In the genomic region with DNA sequence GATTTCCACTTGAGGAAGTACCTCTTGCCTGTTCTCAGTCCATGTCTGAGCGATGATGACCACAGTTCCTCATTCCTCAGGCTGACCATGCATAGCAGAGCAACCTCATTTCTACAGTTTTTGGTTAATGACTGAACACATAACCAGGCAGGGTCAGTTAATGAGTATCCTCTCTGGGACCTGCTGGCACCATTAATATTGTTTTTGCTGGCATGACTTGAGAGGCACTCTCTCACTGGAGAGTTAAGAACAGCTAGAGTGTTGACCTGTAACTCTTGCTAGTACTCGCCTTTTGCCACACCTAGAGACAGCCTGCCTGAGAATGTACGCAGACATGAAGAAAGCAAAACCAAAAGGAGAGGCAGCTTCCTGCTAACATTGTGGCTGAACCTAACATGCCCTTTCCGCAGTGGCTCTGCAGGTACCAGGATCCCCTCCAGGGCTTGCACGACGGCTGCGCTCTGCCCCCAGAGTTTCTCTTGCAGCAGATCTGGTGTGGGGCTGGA, we compare ENCODE assay signal across 8 cellular contexts. TPM values are rescaled to one million over a fixed set of nuclear protein-coding genes. Genes with fewer than 3 reads are reported as not detected.
DNase-seq lines count a peak whose midpoint lies in the region; ATAC-seq and TF ChIP-seq lines count a peak whose summit lies in the region.

No MANE protein-coding gene starts in this region.

- H3K27me3 ChIP-seq in OCI-LY3 (ENCODE audit: low read depth, low read length) (no peaks in the 10 kb centered on the region), lung (ENCODE audit: control insufficient read depth, insufficient read depth) (no peaks in the 10 kb centered on the region)

- H3K9me3 ChIP-seq in OCI-LY3 (ENCODE audit: insufficient read depth, low read length) (no peaks in the 10 kb centered on the region), lung (ENCODE audit: control insufficient read depth in 2 of 2, insufficient read depth in 1 of 2, low read length in 1 of 2) (no peaks in the 10 kb centered on the region)

- no peaks in the 10 kb centered on the region for H3K79me2 ChIP-seq in OCI-LY3 (ENCODE audit: low read length)

- ATAC-seq in HG02623 (IDR thresholded peaks at IDR 0.05; ENCODE audit: unreplicated experiment) (peak; percentile 77), lung (ENCODE audit: insufficient read depth, low FRiP score) (peak; percentile 88)

- TF ChIP-seq CTCF in GM13977 (IDR thresholded peaks at IDR 0.05; ENCODE audit: extremely low read depth, insufficient read depth, missing control alignments) (no peak), OCI-LY3 (IDR thresholded peaks at IDR 0.05; ENCODE audit: low read depth, low read length) (no peak), lung (IDR thresholded peaks at IDR 0.05; ENCODE audit: control extremely low read depth, extremely low read depth) (no peak)

- DNase-seq in GM13977 (ENCODE audit: low spot score) (peak; percentile 71), lung (ENCODE audit: low spot score) (peak; percentile 63), NCI-H2171 (lab: John Stamatoyannopoulos, UW) (no peak), NCI-H187 (lab: John Stamatoyannopoulos, UW) (no peak)
- DNase-seq in activated gamma-delta T cell treated with anti-CD3 and anti-CD28 coated beads, Interleukin-2, amount 50 U/mL, for 16 hours (ENCODE audit: low read depth), result peak; percentile 42
- DNase-seq in stimulated activated naive CD4-positive, alpha-beta T cell treated with Interleukin-2 at 50 U/mL for 16 hours (lab: John Stamatoyannopoulos, UW), result peak; percentile 39

- 47 to 48% methylated on average over 7 of the region's 7 CpGs for WGBS in lung, 2 donors

- H3K4me3 ChIP-seq in OCI-LY3 (ENCODE audit: low read length) (peak overlapping the region; percentile 69), lung (no peak overlapping the region)

- peaks cover 9% of the 10 kb centered on the region for H3K36me3 ChIP-seq in OCI-LY3 (replicated peaks; ENCODE audit: low read depth, low read length)
- H3K36me3 ChIP-seq in lung (ENCODE audit: control insufficient read depth in 2 of 2, insufficient read depth in 2 of 2, low read length in 2 of 2), result peaks cover 2 to 4% of the 10 kb centered on the region in 2 donors

- no peaks in the 10 kb centered on the region for H4K20me1 ChIP-seq in OCI-LY3 (ENCODE audit: insufficient read depth, low read length)

- H2AFZ ChIP-seq in OCI-LY3 (ENCODE audit: low read depth, low read length), result no peak overlapping the region

- peak overlapping the region; percentile 92 for H3K4me2 ChIP-seq in OCI-LY3 (ENCODE audit: low read length)

- H3K4me1 ChIP-seq in OCI-LY3 (ENCODE audit: low read length) (peaks cover 39% of the 10 kb centered on the region), lung (ENCODE audit: control insufficient read depth in 2 of 2, insufficient read depth in 2 of 2, low read length in 2 of 2) (peaks cover 0 to 1% of the 10 kb centered on the region in 2 donors)

- in situ Hi-C loops in GM13977 (cut with MboI; ENCODE audit: low pct_unique_long_range_greater_than_20kb, low sequenced_read_pairs, unreplicated experiment), result no loop called here

- H3K27ac ChIP-seq in OCI-LY3 (ENCODE audit: low read length) (peak overlapping the region; percentile 98), lung (ENCODE audit: low read depth in 1 of 2, low read length in 1 of 2) (peak overlapping the region in 1 of 2 donors; percentile 89)

- H3K9ac ChIP-seq in OCI-LY3 (ENCODE audit: low read length), result peak overlapping the region; percentile 69

RNA-seq across cellular contexts. Expression of gene PECR, which starts 23.9 kb away (rescaled TPM):
- 10 to 100 TPM; 14.3 to 25.9 TPM for total RNA-seq in lung
- polyA plus RNA-seq in lung, result 10 to 100 TPM; 10.6 to 12.5 TPM

RNA-seq across cellular contexts. Expression of gene TMEM169, which starts 24.0 kb away (rescaled TPM):
- under 1 TPM; 0.63 to 0.67 TPM for total RNA-seq in lung
- polyA plus RNA-seq in lung, result under 1 TPM; 0.14 to 0.62 TPM

RNA-seq across cellular contexts. Expression of gene MREG, which starts 44.4 kb away (rescaled TPM):
- 10 to 100 TPM; 16.4 to 30.2 TPM for total RNA-seq in lung
- polyA plus RNA-seq in lung, result 1 to 10 TPM; 6.9 to 7.7 TPM

RNA-seq across cellular contexts. Expression of gene XRCC5, which starts 51.4 kb away (rescaled TPM):
- total RNA-seq in lung, result 100 to 1,000 TPM; 171 to 200 TPM
- 100 to 1,000 TPM in 1 of 2 donors, 10 to 100 TPM in 1; 67.3 to 117 TPM for polyA plus RNA-seq in lung

Comparison
In these comparisons a context has a peak if more than half of its experiments do, and no peak if none do; other contexts are left out.
1. DNase-seq: peak in GM13977 (single experiment), activated gamma-delta T cell treated with anti-CD3 and anti-CD28 coated beads, Interleukin-2, amount 50 U/mL, for 16 hours (single experiment), lung (single experiment) and stimulated activated naive CD4-positive, alpha-beta T cell treated with Interleukin-2 at 50 U/mL for 16 hours (single experiment); none in NCI-H2171 (single experiment) and NCI-H187 (0 of 2).